ENCODE assay signal across 8 cellular contexts in the genomic region with DNA sequence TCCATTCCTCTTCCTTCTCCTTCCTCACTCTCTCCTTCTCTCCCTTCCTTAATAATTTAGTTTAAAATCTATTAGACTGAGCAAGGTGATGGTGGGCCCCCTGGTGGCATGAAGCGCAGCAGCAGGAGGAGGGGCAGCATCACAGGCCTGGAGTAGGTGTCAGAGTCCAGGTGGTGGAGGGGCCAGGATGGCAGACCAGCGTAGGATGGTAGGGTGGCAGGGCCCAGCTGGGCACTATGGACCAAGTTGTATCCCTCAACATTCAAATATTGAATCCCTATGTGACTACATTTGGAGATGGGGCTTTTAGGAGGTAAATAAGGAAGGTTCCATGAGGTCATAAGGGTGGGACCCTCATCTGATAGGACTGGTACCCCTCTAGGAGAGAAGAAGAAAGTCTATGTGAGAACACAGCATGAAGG.
DNase-seq lines count a peak whose midpoint lies in the region; ATAC-seq and TF ChIP-seq lines count a peak whose summit lies in the region.

No MANE protein-coding gene starts in this region.

- H3K36me3 ChIP-seq in esophagus squamous epithelium (no peaks in the 10 kb centered on the region), upper lobe of left lung (no peaks in the 10 kb centered on the region)

- peaks cover 16% of the 10 kb centered on the region for H3K36me3 Mint-ChIP-seq in nephron progenitor cell (ENCODE audit: low read depth)

- H3K4me1 ChIP-seq in esophagus squamous epithelium: peaks cover 0 to 7% (median 0%) of the 10 kb centered on the region in 3 donors
- no peaks in the 10 kb centered on the region for H3K4me1 ChIP-seq in upper lobe of left lung

- intact Hi-C loops in esophagus squamous epithelium (cut with DNase I): loop anchor here (5.0 kb wide), 1 partner anchor 226 kb away; no protein-coding TSS in a partner anchor

- DNase-seq in GM12864 (ENCODE audit: low read depth) (no peak), NCI-H82 treated with DMSO at 0.1 percent for 48 hours (lab: John Stamatoyannopoulos, UW; ENCODE audit: unreplicated experiment) (peak; percentile 26), esophagus squamous epithelium (lab: John Stamatoyannopoulos, UW) (no peak), nephron progenitor cell (peak; percentile 30), upper lobe of left lung (peak; percentile 65 to 78)
- peak; percentile 75 for DNase-seq in activated T-cell treated with anti-CD3 and anti-CD28 coated beads, Interleukin-2, amount 50 U/mL, for 1 hour

- H3K27me3 ChIP-seq in esophagus squamous epithelium: peaks cover 0 to 43% (median 2%) of the 10 kb centered on the region in 4 donors
- H3K27me3 ChIP-seq in upper lobe of left lung: no peaks in the 10 kb centered on the region

- no peak overlapping the region for H3K27ac ChIP-seq in esophagus squamous epithelium
- H3K27ac ChIP-seq in upper lobe of left lung: no peak overlapping the region

- no peak overlapping the region for H3K27ac Mint-ChIP-seq in nephron progenitor cell

- peaks cover 48% of the 10 kb centered on the region for H3K9me3 Mint-ChIP-seq in nephron progenitor cell

- no peaks in the 10 kb centered on the region for H3K27me3 Mint-ChIP-seq in nephron progenitor cell (ENCODE audit: low read depth, poor library complexity)

- no peak for TF ChIP-seq POLR2A in esophagus squamous epithelium (IDR thresholded peaks at IDR 0.05)
- no peak for TF ChIP-seq POLR2A in upper lobe of left lung (IDR thresholded peaks at IDR 0.05)

- H3K9me3 ChIP-seq in esophagus squamous epithelium (no peaks in the 10 kb centered on the region), upper lobe of left lung (no peaks in the 10 kb centered on the region)

- TF ChIP-seq EP300 in upper lobe of left lung (IDR thresholded peaks at IDR 0.05): no peak

- no peaks in the 10 kb centered on the region for H3K4me1 Mint-ChIP-seq in nephron progenitor cell

- TF ChIP-seq CTCF in GM12864 (IDR thresholded peaks at IDR 0.05; ENCODE audit: low read depth, low read length, missing control alignments): peak; percentile 71
- TF ChIP-seq CTCF in esophagus squamous epithelium (IDR thresholded peaks at IDR 0.05): peak; percentile 41 to 96 (median 94)
- TF ChIP-seq CTCF in nephron progenitor cell (IDR thresholded peaks at IDR 0.05): peak; percentile 55
- TF ChIP-seq CTCF in upper lobe of left lung (IDR thresholded peaks at IDR 0.05): peak; percentile 81 to 94 (median 86)

- WGBS in esophagus squamous epithelium, 2 donors: 32 to 33% methylated on average over 1 to 2 of the region's 2 CpGs
- 31 to 38% methylated on average over 2 of the region's 2 CpGs for WGBS in upper lobe of left lung, 2 donors

- no peak overlapping the region for H3K4me3 ChIP-seq in GM12864 (ENCODE audit: low read depth, low read length)
- H3K4me3 ChIP-seq in esophagus squamous epithelium: no peak overlapping the region
- H3K4me3 ChIP-seq in upper lobe of left lung: no peak overlapping the region

- H3K4me3 Mint-ChIP-seq in nephron progenitor cell: no peak overlapping the region

- peak; percentile 77 to 82 for ATAC-seq in upper lobe of left lung (ENCODE audit: low FRiP score in 2 of 2)
- ATAC-seq in GM18519 (IDR thresholded peaks at IDR 0.05; ENCODE audit: low FRiP score, unreplicated experiment): no peak
- no peak for ATAC-seq in HG03520 (IDR thresholded peaks at IDR 0.05; ENCODE audit: unreplicated experiment)

Comparison
In these comparisons a context has a peak if more than half of its experiments do, and no peak if none do; other contexts are left out.
1. DNase-seq: peak in NCI-H82 treated with DMSO at 0.1 percent for 48 hours (single experiment), activated T-cell treated with anti-CD3 and anti-CD28 coated beads, Interleukin-2, amount 50 U/mL, for 1 hour (single experiment), nephron progenitor cell (single experiment) and upper lobe of left lung (2 of 2); none in GM12864 (single experiment) and esophagus squamous epithelium (single experiment).
2. ATAC-seq: peak in upper lobe of left lung (2 of 2); none in GM18519 (single experiment) and HG03520 (single experiment).
3. Peak in every context shown above with its lines, with median percentiles within 50 percentile points of each other: CTCF ChIP-seq.